16 cellular contexts compared by ENCODE assay signal in the genomic region with DNA sequence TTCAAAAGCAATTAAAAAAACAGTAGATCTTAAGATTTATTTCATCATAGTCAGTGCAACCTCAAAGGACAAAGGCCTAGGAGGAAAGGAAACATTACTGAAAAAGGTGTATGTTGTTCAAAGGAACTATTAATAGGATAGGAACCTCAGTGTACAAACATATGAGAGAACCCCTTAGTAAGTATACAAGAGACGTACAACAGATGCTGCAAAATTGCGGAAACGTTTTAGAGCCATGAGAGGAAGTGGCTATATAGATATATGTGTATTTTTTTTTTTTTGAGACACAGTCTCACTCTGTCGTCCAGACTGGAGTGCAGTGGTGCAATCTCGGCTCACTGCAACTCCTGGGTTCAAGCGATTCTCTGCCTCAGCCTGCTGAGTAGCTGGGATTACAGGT. TPM values are rescaled to one million over a fixed set of nuclear protein-coding genes. Genes with fewer than 3 reads are reported as not detected.
DNase-seq lines count a peak whose midpoint lies in the region; ATAC-seq and TF ChIP-seq lines count a peak whose summit lies in the region.
"Had no signal": no experiment of that assay in that cellular context is flagged by ENCODE, and none has a peak within 500 bp of the region (broad histone marks: within the 10 kb centered on the region; RNA-seq: fewer than 3 reads in every experiment).

No MANE protein-coding gene starts in this region.

- intact Hi-C loops in cardiac septum (cut with DNase I) = no loop called here

- peak overlapping the region; percentile 22 for H3K27ac ChIP-seq in neutrophil
- H3K27ac ChIP-seq in CD8-positive, alpha-beta memory T cell (ENCODE audit: low read depth, low read length) = no peak overlapping the region
- H3K27ac ChIP-seq: BLaER1 had no signal

- peaks cover 17% of the 10 kb centered on the region for H3K36me3 Mint-ChIP-seq in activated naive CD8-positive, alpha-beta T cell treated with anti-CD3 and anti-CD28 coated beads for 36 hours
- peaks cover 24% of the 10 kb centered on the region for H3K36me3 Mint-ChIP-seq in activated naive CD8-positive, alpha-beta T cell treated with anti-CD3 and anti-CD28 coated beads, Interleukin-2, amount 50 U/mL, for 24 hours (ENCODE audit: low read depth)
- H3K36me3 Mint-ChIP-seq in activated naive CD8-positive, alpha-beta T cell treated with anti-CD3 and anti-CD28 coated beads, Interleukin-2, amount 10 ng/mL, durations not matched to agents 7 days and 5 days = peaks cover 18% of the 10 kb centered on the region
- peaks cover 10 to 54% (median 13%) of the 10 kb centered on the region in 3 donors for H3K36me3 Mint-ChIP-seq in CD8-positive, alpha-beta memory T cell

- POLR2A ChIA-PET in activated naive CD8-positive, alpha-beta T cell treated with anti-CD3 and anti-CD28 coated beads, Interleukin-2, amount 10 ng/mL, durations not matched to agents 7 days and 5 days (lab: Charles Lee) = no interaction called here
- POLR2A ChIA-PET in CD8-positive, alpha-beta memory T cell (lab: Charles Lee) = no interaction called here

- no peak overlapping the region for H3K4me3 Mint-ChIP-seq in activated naive CD8-positive, alpha-beta T cell treated with anti-CD3 and anti-CD28 coated beads for 36 hours
- no peak overlapping the region for H3K4me3 Mint-ChIP-seq in activated naive CD8-positive, alpha-beta T cell treated with anti-CD3 and anti-CD28 coated beads, Interleukin-2, amount 50 U/mL, for 24 hours
- no peak overlapping the region for H3K4me3 Mint-ChIP-seq in activated naive CD8-positive, alpha-beta T cell treated with anti-CD3 and anti-CD28 coated beads, Interleukin-2, amount 10 ng/mL, durations not matched to agents 7 days and 5 days
- no peak overlapping the region for H3K4me3 Mint-ChIP-seq in CD8-positive, alpha-beta memory T cell

- peak overlapping the region; percentile 8 for H3K27ac Mint-ChIP-seq in activated naive CD8-positive, alpha-beta T cell treated with anti-CD3 and anti-CD28 coated beads for 36 hours
- no peak overlapping the region for H3K27ac Mint-ChIP-seq in activated naive CD8-positive, alpha-beta T cell treated with anti-CD3 and anti-CD28 coated beads, Interleukin-2, amount 50 U/mL, for 24 hours
- no peak overlapping the region for H3K27ac Mint-ChIP-seq in activated naive CD8-positive, alpha-beta T cell treated with anti-CD3 and anti-CD28 coated beads, Interleukin-2, amount 10 ng/mL, durations not matched to agents 7 days and 5 days
- H3K27ac Mint-ChIP-seq in CD8-positive, alpha-beta memory T cell = peak overlapping the region in 2 of 8 donors; percentile 1 to 25

- peaks cover 38% of the 10 kb centered on the region for H3K4me1 Mint-ChIP-seq in activated naive CD8-positive, alpha-beta T cell treated with anti-CD3 and anti-CD28 coated beads for 36 hours
- peaks cover 52% of the 10 kb centered on the region for H3K4me1 Mint-ChIP-seq in activated naive CD8-positive, alpha-beta T cell treated with anti-CD3 and anti-CD28 coated beads, Interleukin-2, amount 50 U/mL, for 24 hours
- peaks cover 23% of the 10 kb centered on the region for H3K4me1 Mint-ChIP-seq in activated naive CD8-positive, alpha-beta T cell treated with anti-CD3 and anti-CD28 coated beads, Interleukin-2, amount 10 ng/mL, durations not matched to agents 7 days and 5 days
- peaks cover 44 to 72% (median 69%) of the 10 kb centered on the region in 3 donors for H3K4me1 Mint-ChIP-seq in CD8-positive, alpha-beta memory T cell

- H3K27me3 Mint-ChIP-seq in activated naive CD8-positive, alpha-beta T cell treated with anti-CD3 and anti-CD28 coated beads for 36 hours = no peaks in the 10 kb centered on the region
- H3K27me3 Mint-ChIP-seq in activated naive CD8-positive, alpha-beta T cell treated with anti-CD3 and anti-CD28 coated beads, Interleukin-2, amount 50 U/mL, for 24 hours = no peaks in the 10 kb centered on the region
- H3K27me3 Mint-ChIP-seq in activated naive CD8-positive, alpha-beta T cell treated with anti-CD3 and anti-CD28 coated beads, Interleukin-2, amount 10 ng/mL, durations not matched to agents 7 days and 5 days = no peaks in the 10 kb centered on the region
- H3K27me3 Mint-ChIP-seq in CD8-positive, alpha-beta memory T cell = no peaks in the 10 kb centered on the region
- H3K27me3 Mint-ChIP-seq: CD4-positive, CD25-positive, alpha-beta regulatory T cell had no signal

- no peak overlapping the region for H3K4me3 ChIP-seq in neutrophil (ENCODE audit: low read depth in 1 of 2, low read length in 1 of 2)
- H3K4me3 ChIP-seq in CD8-positive, alpha-beta memory T cell (ENCODE audit: low read length) = no peak overlapping the region
- H3K4me3 ChIP-seq: BLaER1 had no signal

- TF ChIP-seq CTCF in neutrophil (IDR thresholded peaks at IDR 0.05) = no peak

- H3K36me3 ChIP-seq in neutrophil = no peaks in the 10 kb centered on the region
- H3K36me3 ChIP-seq in CD8-positive, alpha-beta memory T cell (ENCODE audit: insufficient read depth, low read length) = no peaks in the 10 kb centered on the region

- H3K27me3 ChIP-seq in neutrophil = no peaks in the 10 kb centered on the region
- H3K27me3 ChIP-seq in CD8-positive, alpha-beta memory T cell (ENCODE audit: insufficient read depth, low read length, poor library complexity, severe bottlenecking) = no peaks in the 10 kb centered on the region
- H3K27me3 ChIP-seq: BLaER1 had no signal

- ATAC-seq in activated naive CD8-positive, alpha-beta T cell treated with anti-CD3 and anti-CD28 coated beads, Interleukin-2, amount 50 U/mL, for 24 hours = no peak
- ATAC-seq in activated naive CD8-positive, alpha-beta T cell treated with anti-CD3 and anti-CD28 coated beads, Interleukin-2, amount 10 ng/mL, durations not matched to agents 7 days and 5 days (ENCODE audit: low read depth) = peak; percentile 22
- ATAC-seq: HCT116 had no signal

- no peak for DNase-seq in activated naive CD8-positive, alpha-beta T cell treated with anti-CD3 and anti-CD28 coated beads for 36 hours
- DNase-seq in activated naive CD8-positive, alpha-beta T cell treated with anti-CD3 and anti-CD28 coated beads, Interleukin-2, amount 50 U/mL, for 24 hours = no peak
- DNase-seq in NOMO-1 (lab: John Stamatoyannopoulos, UW; ENCODE audit: unreplicated experiment in 2 of 2) (peak; percentile 49 to 74), cardiac septum (ENCODE audit: low spot score) (no peak), NCI-H748 treated with DMSO at 0.1 percent for 48 hours (lab: John Stamatoyannopoulos, UW) (no peak)
- DNase-seq in activated naive CD8-positive, alpha-beta T cell treated with anti-CD3 and anti-CD28 coated beads, Interleukin-2, amount 10 ng/mL, durations not matched to agents 7 days and 5 days = no peak
- no peak for DNase-seq in CD8-positive, alpha-beta memory T cell
- DNase-seq: 8988T; AML-193; CD4-positive, CD25-positive, alpha-beta regulatory T cell; COR-L47; DMS153; GF-D8 had no signal

- H3K9me3 ChIP-seq in neutrophil = no peaks in the 10 kb centered on the region
- H3K9me3 ChIP-seq in CD8-positive, alpha-beta memory T cell (ENCODE audit: low read length) = no peaks in the 10 kb centered on the region
- H3K9me3 ChIP-seq: BLaER1 had no signal

- peaks cover 5 to 16% of the 10 kb centered on the region in 2 experiments for H3K4me1 ChIP-seq in neutrophil (ENCODE audit: control insufficient read depth in 1 of 2, insufficient read depth in 1 of 2, low read depth in 1 of 2, low read length in 1 of 2)
- peaks cover 15% of the 10 kb centered on the region for H3K4me1 ChIP-seq in CD8-positive, alpha-beta memory T cell (ENCODE audit: insufficient read depth, low read length)

- no peaks in the 10 kb centered on the region for H3K9me3 Mint-ChIP-seq in activated naive CD8-positive, alpha-beta T cell treated with anti-CD3 and anti-CD28 coated beads for 36 hours
- H3K9me3 Mint-ChIP-seq in activated naive CD8-positive, alpha-beta T cell treated with anti-CD3 and anti-CD28 coated beads, Interleukin-2, amount 50 U/mL, for 24 hours = no peaks in the 10 kb centered on the region
- no peaks in the 10 kb centered on the region for H3K9me3 Mint-ChIP-seq in activated naive CD8-positive, alpha-beta T cell treated with anti-CD3 and anti-CD28 coated beads, Interleukin-2, amount 10 ng/mL, durations not matched to agents 7 days and 5 days
- no peaks in the 10 kb centered on the region for H3K9me3 Mint-ChIP-seq in CD8-positive, alpha-beta memory T cell

- CTCF ChIA-PET in CD8-positive, alpha-beta memory T cell (lab: Charles Lee) = no interaction called here

RNA-seq across cellular contexts. Expression of a gene that starts 22.2 kb away (rescaled TPM):
- 10 to 100 TPM; 52.8 to 56.7 TPM for total RNA-seq in activated naive CD8-positive, alpha-beta T cell treated with anti-CD3 and anti-CD28 coated beads for 36 hours
- total RNA-seq in activated naive CD8-positive, alpha-beta T cell treated with anti-CD3 and anti-CD28 coated beads, Interleukin-2, amount 10 ng/mL, durations not matched to agents 7 days and 5 days = 10 to 100 TPM; 51.7 to 65.8 TPM
- 10 to 100 TPM; 43.6 to 50.7 TPM for total RNA-seq in CD8-positive, alpha-beta memory T cell
- 39.8 TPM for polyA plus RNA-seq in CD8-positive, alpha-beta memory T cell
- 32.5 TPM for total RNA-seq in cardiac septum

Comparison
In these comparisons a context has a peak if more than half of its experiments do, and no peak if none do; other contexts are left out.
1. DNase-seq: peak in NOMO-1 (2 of 2); none in activated naive CD8-positive, alpha-beta T cell treated with anti-CD3 and anti-CD28 coated beads for 36 hours (single experiment), activated naive CD8-positive, alpha-beta T cell treated with anti-CD3 and anti-CD28 coated beads, Interleukin-2, amount 50 U/mL, for 24 hours (single experiment), activated naive CD8-positive, alpha-beta T cell treated with anti-CD3 and anti-CD28 coated beads, Interleukin-2, amount 10 ng/mL, durations not matched to agents 7 days and 5 days (single experiment), CD8-positive, alpha-beta memory T cell (0 of 5), cardiac septum (single experiment) and NCI-H748 treated with DMSO at 0.1 percent for 48 hours (single experiment).